ENCODE assay signal across 17 cellular contexts in genomic region chr11:57306941-57307598, GRCh38. TPM values are rescaled to one million over a fixed set of nuclear protein-coding genes. Genes with fewer than 3 reads are reported as not detected.
DNase-seq lines count a peak whose midpoint lies in the region; ATAC-seq and TF ChIP-seq lines count a peak whose summit lies in the region.
"Had no signal": no experiment of that assay in that cellular context is flagged by ENCODE, and none has a peak within 500 bp of the region (broad histone marks: within the 10 kb centered on the region; RNA-seq: fewer than 3 reads in every experiment).

No MANE protein-coding gene starts in this region.

- H4K20me1 ChIP-seq in SK-N-SH (ENCODE audit: insufficient read depth), result peaks cover 37% of the 10 kb centered on the region

- no peak overlapping the region for H3K9ac ChIP-seq in SK-N-SH

- no peak overlapping the region for H3K4me3 ChIP-seq in SK-N-SH (ENCODE audit: low read depth in 2 of 2, low read length in 1 of 2)
- H3K4me3 ChIP-seq in upper lobe of right lung, result peak overlapping the region; percentile 5
- H3K4me3 ChIP-seq: adrenal gland had no signal

- peaks cover 6% of the 10 kb centered on the region for H3F3A ChIP-seq in SK-N-SH (replicated peaks; ENCODE audit: insufficient read depth)

- H3K9me3 ChIP-seq in SK-N-SH, result no peaks in the 10 kb centered on the region
- H3K9me3 ChIP-seq in upper lobe of right lung, result no peaks in the 10 kb centered on the region
- H3K9me3 ChIP-seq: adrenal gland had no signal

- no peak for TF ChIP-seq EP300 in SK-N-SH (IDR thresholded peaks at IDR 0.05; ENCODE audit: borderline replicate concordance in 1 of 2, low read depth in 1 of 2, low read length in 1 of 2)

- H3K27ac ChIP-seq in SK-N-SH (ENCODE audit: low read depth in 2 of 2, low read length in 1 of 2) (no peak overlapping the region), upper lobe of right lung (no peak overlapping the region)
- H3K27ac ChIP-seq: 22Rv1, adrenal gland had no signal

- 92% methylated on average over 9 of the region's 9 CpGs for WGBS in SK-N-SH (ENCODE audit: low lambda C conversion rate)

- peak overlapping the region; percentile 86 for H3K27ac Mint-ChIP-seq in dendritic cell treated with granulocyte-macrophage colony-stimulating factor and Interleukin-4, amounts not matched to agents 40 ng/mL and 50 ng/mL, for 4 days
- H3K27ac Mint-ChIP-seq in mesothelial cell of epicardium, result peak overlapping the region; percentile 45
- H3K27ac Mint-ChIP-seq: CD8-positive, alpha-beta memory T cell had no signal

- H3K9me2 ChIP-seq in SK-N-SH, result no peaks in the 10 kb centered on the region

- H3K9me3 Mint-ChIP-seq in dendritic cell treated with granulocyte-macrophage colony-stimulating factor and Interleukin-4, amounts not matched to agents 40 ng/mL and 50 ng/mL, for 4 days, result no peaks in the 10 kb centered on the region
- H3K9me3 Mint-ChIP-seq in mesothelial cell of epicardium, result no peaks in the 10 kb centered on the region
- H3K9me3 Mint-ChIP-seq: CD8-positive, alpha-beta memory T cell had no signal

- H3K4me1 Mint-ChIP-seq in dendritic cell treated with granulocyte-macrophage colony-stimulating factor and Interleukin-4, amounts not matched to agents 40 ng/mL and 50 ng/mL, for 4 days (ENCODE audit: low read depth), result peaks cover 62% of the 10 kb centered on the region
- peaks cover 57% of the 10 kb centered on the region for H3K4me1 Mint-ChIP-seq in mesothelial cell of epicardium

- H3K27me3 ChIP-seq in SK-N-SH (ENCODE audit: insufficient read depth), result no peaks in the 10 kb centered on the region
- no peaks in the 10 kb centered on the region for H3K27me3 ChIP-seq in upper lobe of right lung
- H3K27me3 ChIP-seq: adrenal gland had no signal

- TF ChIP-seq RAD21 in SK-N-SH (IDR thresholded peaks at IDR 0.05; ENCODE audit: low read length), result no peak

- ATAC-seq in SK-N-SH treated with all-trans-retinoic acid at 6 μM for 48 hours, result no peak
- no peak for ATAC-seq in upper lobe of right lung
- ATAC-seq in esophagus mucosa, result no peak
- ATAC-seq in GM21423 (IDR thresholded peaks at IDR 0.05; ENCODE audit: unreplicated experiment), result no peak

- peak overlapping the region; percentile 28; the same call in 1 of the 2 replicates for H3K4me2 ChIP-seq in SK-N-SH

- CTCF ChIA-PET in SK-N-SH (lab: Yijun Ruan, JAX), result interaction anchor here (2.0 to 2.6 kb wide), 2 partner anchors 11 to 57 kb away, joined by 5 to 10 read pairs; no protein-coding TSS in a partner anchor

- POLR2A ChIA-PET in SK-N-SH (lab: Yijun Ruan, JAX), result no interaction called here

- TF ChIP-seq CTCF in SK-N-SH (IDR thresholded peaks at IDR 0.05) (no peak), mesothelial cell of epicardium (IDR thresholded peaks at IDR 0.05; ENCODE audit: unreplicated experiment) (no peak), upper lobe of right lung (IDR thresholded peaks at IDR 0.05) (no peak)

- no peak for DNase-seq in SK-N-SH
- DNase-seq in mesothelial cell of epicardium (ENCODE audit: low spot score in 2 of 2, unreplicated experiment in 2 of 2), result no peak
- no peak for DNase-seq in upper lobe of right lung
- no peak for DNase-seq in NCI-H2227 (lab: John Stamatoyannopoulos, UW; ENCODE audit: unreplicated experiment)
- DNase-seq: adrenal gland; CD8-positive, alpha-beta memory T cell; cortex of kidney; NCI-H1694 treated with DMSO at 0.1 percent for 48 hours; NCI-H526 treated with DMSO at 0.1 percent for 48 hours had no signal

- peaks cover 14% of the 10 kb centered on the region for H3K27me3 Mint-ChIP-seq in dendritic cell treated with granulocyte-macrophage colony-stimulating factor and Interleukin-4, amounts not matched to agents 40 ng/mL and 50 ng/mL, for 4 days
- H3K27me3 Mint-ChIP-seq in mesothelial cell of epicardium (ENCODE audit: low read depth), result no peaks in the 10 kb centered on the region
- H3K27me3 Mint-ChIP-seq: CD8-positive, alpha-beta memory T cell had no signal

- peaks cover 23% of the 10 kb centered on the region for H3K36me3 Mint-ChIP-seq in dendritic cell treated with granulocyte-macrophage colony-stimulating factor and Interleukin-4, amounts not matched to agents 40 ng/mL and 50 ng/mL, for 4 days (ENCODE audit: low read depth)
- peaks cover 32% of the 10 kb centered on the region for H3K36me3 Mint-ChIP-seq in mesothelial cell of epicardium

- no peak overlapping the region for H2AFZ ChIP-seq in SK-N-SH (ENCODE audit: low read depth)

- peak overlapping the region; percentile 64 for H3K4me3 Mint-ChIP-seq in dendritic cell treated with granulocyte-macrophage colony-stimulating factor and Interleukin-4, amounts not matched to agents 40 ng/mL and 50 ng/mL, for 4 days
- H3K4me3 Mint-ChIP-seq in mesothelial cell of epicardium, result no peak overlapping the region
- H3K4me3 Mint-ChIP-seq: CD8-positive, alpha-beta memory T cell had no signal

- H3K79me2 ChIP-seq in SK-N-SH (ENCODE audit: insufficient read depth), result peaks cover 69% of the 10 kb centered on the region

- H3K4me1 ChIP-seq in SK-N-SH (ENCODE audit: control insufficient read depth in 1 of 2, insufficient read depth in 2 of 2, low read depth in 1 of 2, low read length in 1 of 2) (peaks cover 0 to 10% of the 10 kb centered on the region in 2 experiments; a peak in 2 of 4 replicates), upper lobe of right lung (peaks cover 76% of the 10 kb centered on the region)

- H3K36me3 ChIP-seq in SK-N-SH (replicated peaks in 1 of 2; ENCODE audit: control insufficient read depth in 1 of 2, insufficient read depth in 2 of 2, low read length in 1 of 2), result peaks cover 21 to 51% of the 10 kb centered on the region in 2 experiments
- peaks cover 38% of the 10 kb centered on the region for H3K36me3 ChIP-seq in upper lobe of right lung

- intact Hi-C loops in dendritic cell treated with granulocyte-macrophage colony-stimulating factor and Interleukin-4, amounts not matched to agents 40 ng/mL and 50 ng/mL, for 4 days (cut with micrococcal nuclease), result no loop called here
- intact Hi-C loops in upper lobe of right lung (cut with DNase I), result no loop called here

TF ChIP-seq in SK-N-SH, 30 proteins besides CTCF, POLR2A, EP300 and RAD21 (continues in another document):
- TF ChIP-seq TEAD4 (IDR thresholded peaks at IDR 0.05; ENCODE audit: borderline replicate concordance, insufficient read depth) (no peak), SMC3 (IDR thresholded peaks at IDR 0.05; ENCODE audit: low read depth, low read length) (no peak), RXRA (IDR thresholded peaks at IDR 0.05; ENCODE audit: borderline replicate concordance, low read depth) (no peak)

TF ChIP-seq in SK-N-SH treated with all-trans-retinoic acid at 6 μM for 48 hours, 23 proteins besides CTCF, POLR2A, EP300 and RAD21 (continues in another document):
- no peak for TF ChIP-seq CREB5 (CRISPR knock-in tag; IDR thresholded peaks at IDR 0.05; ENCODE audit: low read depth)
- TF ChIP-seq OSR1 (CRISPR knock-in tag; IDR thresholded peaks at IDR 0.05), result no peak
- no peak for TF ChIP-seq ZC3H10 (CRISPR knock-in tag; IDR thresholded peaks at IDR 0.05)
- TF ChIP-seq SNAI2 (CRISPR knock-in tag; IDR thresholded peaks at IDR 0.05), result no peak
- TF ChIP-seq PATZ1 (CRISPR knock-in tag; IDR thresholded peaks at IDR 0.05; ENCODE audit: borderline replicate concordance), result no peak
- no peak for TF ChIP-seq GLIS3 (CRISPR knock-in tag; IDR thresholded peaks at IDR 0.05)
- no peak for TF ChIP-seq TCF4 (CRISPR knock-in tag; IDR thresholded peaks at IDR 0.05; ENCODE audit: borderline replicate concordance)
- TF ChIP-seq ZFP30 (CRISPR knock-in tag; IDR thresholded peaks at IDR 0.05), result no peak

RNA-seq across cellular contexts. Expression of gene TNKS1BP1, which starts 17.7 kb away (rescaled TPM):
- polyA plus RNA-seq in SK-N-SH (2012; rRNA removed), result 29.6 and 43.3 TPM in 2 replicates
- 18.0 and 25.0 TPM in 2 replicates for polyA plus RNA-seq in SK-N-SH (2012; cell fraction: cytosol; rRNA removed)
- 108 and 113 TPM in 2 replicates for polyA plus RNA-seq in SK-N-SH (2012; cell fraction: nucleus; rRNA removed)
- total RNA-seq in mesothelial cell of epicardium (201 to 216 TPM (median 216 TPM) in 3 replicates), upper lobe of right lung (189 TPM), esophagus mucosa (160 TPM)

RNA-seq across cellular contexts. Expression of gene SSRP1, which starts 28.6 kb away (rescaled TPM):
- 122 and 137 TPM in 2 replicates for polyA plus RNA-seq in SK-N-SH (2012; rRNA removed)
- 146 and 159 TPM in 2 replicates for polyA plus RNA-seq in SK-N-SH (2012; cell fraction: cytosol; rRNA removed)
- polyA plus RNA-seq in SK-N-SH (2012; cell fraction: nucleus; rRNA removed), result 103 and 108 TPM in 2 replicates
- total RNA-seq in mesothelial cell of epicardium (106 to 110 TPM (median 108 TPM) in 3 replicates), upper lobe of right lung (64.7 TPM), esophagus mucosa (74.9 TPM)

RNA-seq across cellular contexts. Expression of gene P2RX3, which starts 31.1 kb away (rescaled TPM):
- not detected in 2 replicates for polyA plus RNA-seq in SK-N-SH (2012; rRNA removed)
- polyA plus RNA-seq in SK-N-SH (2012; cell fraction: cytosol; rRNA removed), result not detected in 2 replicates
- polyA plus RNA-seq in SK-N-SH (2012; cell fraction: nucleus; rRNA removed), result 0.05 TPM in 1 of 2 replicates, not detected in the other
- 2.0 to 3.1 TPM (median 2.6 TPM) in 3 replicates for total RNA-seq in mesothelial cell of epicardium
- total RNA-seq in upper lobe of right lung, result not detected
- total RNA-seq in esophagus mucosa, result not detected
- total RNA-seq: CD8-positive, alpha-beta memory T cell; posterior vena cava; RPMI7951; T-helper 2 cell treated with Interferon-gamma antibody and Interleukin-4, amounts not matched to agents 100 ng/mL and 5 ng/mL, for 36 hours had no signal
- polyA plus RNA-seq: CD8-positive, alpha-beta memory T cell had no signal
